In the genomic region with DNA sequence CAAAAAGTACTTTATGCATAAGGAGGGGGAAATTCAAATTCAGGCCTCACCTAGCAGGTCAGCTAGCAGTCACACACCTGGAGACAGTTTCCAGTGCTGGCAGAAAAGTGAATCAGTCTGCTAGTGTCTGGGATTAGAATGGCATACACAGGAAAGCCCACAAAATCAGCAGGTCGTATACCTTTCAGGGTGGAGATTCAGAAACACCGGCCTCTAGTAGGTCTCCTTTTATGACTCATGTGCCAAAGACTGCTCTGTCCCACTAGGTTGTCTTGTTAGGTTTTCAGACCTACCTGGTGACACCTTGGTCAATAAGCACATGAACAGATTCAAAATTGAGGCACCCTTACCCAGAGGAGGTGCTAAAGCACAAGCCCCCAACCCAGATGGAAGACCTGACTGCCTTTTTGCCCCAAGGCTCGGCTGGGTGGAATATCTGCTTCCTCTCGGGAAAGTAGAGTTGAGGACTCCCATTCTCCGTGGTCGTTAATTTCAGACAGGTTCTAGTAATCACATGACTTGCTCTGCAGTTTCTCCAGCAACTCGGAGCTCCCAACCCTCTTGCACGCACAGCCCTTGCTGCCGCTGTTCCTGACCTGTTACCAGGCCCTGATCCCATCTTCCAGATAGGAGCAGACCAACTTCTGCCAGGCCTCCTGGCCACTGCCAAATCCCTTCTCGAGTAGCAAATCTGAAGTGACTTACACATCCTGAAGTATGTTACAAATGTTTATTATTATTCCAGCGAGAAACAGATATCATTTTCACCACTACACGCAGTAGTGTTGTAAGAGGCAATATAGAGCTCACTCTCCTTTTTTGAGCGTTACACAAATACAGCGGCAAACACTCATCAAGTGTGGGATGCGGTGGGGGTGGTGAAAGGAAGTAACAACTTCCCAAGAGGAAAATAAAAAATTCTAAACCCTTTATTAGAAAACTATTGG, we compare ENCODE assay signal across 12 cellular contexts. TPM values are rescaled to one million over a fixed set of nuclear protein-coding genes. Genes with fewer than 3 reads are reported as not detected.
DNase-seq lines count a peak whose midpoint lies in the region; ATAC-seq and TF ChIP-seq lines count a peak whose summit lies in the region.
"Had no signal": no experiment of that assay in that cellular context is flagged by ENCODE, and none has a peak within 500 bp of the region (broad histone marks: within the 10 kb centered on the region; RNA-seq: fewer than 3 reads in every experiment).

No MANE protein-coding gene starts in this region.

- H3K27ac Mint-ChIP-seq in nephron progenitor cell, result peak overlapping the region; percentile 91

- no peak for DNase-seq in effector memory CD4-positive, alpha-beta T cell
- DNase-seq in nephron progenitor cell (no peak), EL (no peak), posterior vena cava (ENCODE audit: low spot score) (no peak), iPS-NIHi11 (ENCODE audit: low spot score) (no peak)
- DNase-seq: islet precursor cell, NCI-H1436 treated with DMSO at 0.1 percent for 48 hours had no signal

- TF ChIP-seq CTCF in nephron progenitor cell (IDR thresholded peaks at IDR 0.05), result no peak

- ATAC-seq in GM18498 (IDR thresholded peaks at IDR 0.05; ENCODE audit: unreplicated experiment) (peak; percentile 3), HG02678 (IDR thresholded peaks at IDR 0.05; ENCODE audit: unreplicated experiment) (peak; percentile 7)

- no peaks in the 10 kb centered on the region for H3K9me3 ChIP-seq in effector memory CD4-positive, alpha-beta T cell (ENCODE audit: control insufficient read depth, low read length)

- H3K36me3 ChIP-seq in effector memory CD4-positive, alpha-beta T cell (ENCODE audit: control insufficient read depth, insufficient read depth, low read length), result no peaks in the 10 kb centered on the region

- no peak overlapping the region for H3K4me3 Mint-ChIP-seq in nephron progenitor cell

- H3K4me1 ChIP-seq in effector memory CD4-positive, alpha-beta T cell (ENCODE audit: control insufficient read depth, insufficient read depth, low read length, poor library complexity, severe bottlenecking), result peaks cover 26% of the 10 kb centered on the region

- H3K36me3 Mint-ChIP-seq in nephron progenitor cell (ENCODE audit: low read depth), result peaks cover 77% of the 10 kb centered on the region

- H3K27me3 Mint-ChIP-seq in nephron progenitor cell (ENCODE audit: low read depth, poor library complexity), result no peaks in the 10 kb centered on the region

- peak overlapping the region; percentile 40 for H3K27ac ChIP-seq in effector memory CD4-positive, alpha-beta T cell (ENCODE audit: insufficient read depth, low read length, poor library complexity, severe bottlenecking)
- H3K27ac ChIP-seq: epithelial cell of prostate, SK-N-MC had no signal

- H3K27me3 ChIP-seq in effector memory CD4-positive, alpha-beta T cell (replicated peaks; ENCODE audit: control insufficient read depth, insufficient read depth, low read length, poor library complexity, severe bottlenecking), result no peaks in the 10 kb centered on the region

- intact Hi-C loops in posterior vena cava (cut with DNase I), result no loop called here

- peaks cover 55% of the 10 kb centered on the region for H3K4me1 Mint-ChIP-seq in nephron progenitor cell

- H3K4me3 ChIP-seq in effector memory CD4-positive, alpha-beta T cell (ENCODE audit: insufficient read depth, low read depth, low read length, poor library complexity, severe bottlenecking), result no peak overlapping the region
- H3K4me3 ChIP-seq: SK-N-MC, skin epidermis had no signal

- peaks cover 10% of the 10 kb centered on the region for H3K9me3 Mint-ChIP-seq in nephron progenitor cell

RNA-seq across cellular contexts. Expression of a gene that starts 46.6 kb away (rescaled TPM):
- 10 to 100 TPM; 12.8 to 14.0 TPM for total RNA-seq in posterior vena cava
